In genomic region chr22:20503816-20504215, GRCh38 we compare ENCODE assay signal across 16 cellular contexts. TPM values are rescaled to one million over a fixed set of nuclear protein-coding genes. Genes with fewer than 3 reads are reported as not detected.
DNase-seq lines count a peak whose midpoint lies in the region; ATAC-seq and TF ChIP-seq lines count a peak whose summit lies in the region.
"Had no signal": no experiment of that assay in that cellular context is flagged by ENCODE, and none has a peak within 500 bp of the region (broad histone marks: within the 10 kb centered on the region; RNA-seq: fewer than 3 reads in every experiment).

No MANE protein-coding gene starts in this region.

- ATAC-seq in HG02798 (IDR thresholded peaks at IDR 0.05; ENCODE audit: poor library complexity, unreplicated experiment), result no peak
- no peak for ATAC-seq in GM18502 (IDR thresholded peaks at IDR 0.05; ENCODE audit: poor library complexity, unreplicated experiment)
- ATAC-seq: right cardiac atrium had no signal

- H3K4me2 ChIP-seq in mammary epithelial cell (ENCODE audit: insufficient read depth, low read depth, low read length), result peak overlapping the region; percentile 48

- dilution Hi-C loops in mammary epithelial cell (cut with HindIII; ENCODE audit: low sequenced_read_pairs), result loop anchor here (5.0 kb wide), 1 partner anchor 53 kb away; no protein-coding TSS in a partner anchor

- H3K27me3 ChIP-seq in MG63 (no peaks in the 10 kb centered on the region), mammary epithelial cell (ENCODE audit: insufficient read depth, low read length) (no peaks in the 10 kb centered on the region), mucosa of rectum (ENCODE audit: control insufficient read depth in 2 of 2, insufficient read depth in 2 of 2, low read length in 2 of 2) (no peaks in the 10 kb centered on the region)
- H3K27me3 ChIP-seq: ascending aorta had no signal

- H3K4me1 ChIP-seq in mammary epithelial cell (ENCODE audit: insufficient read depth, low read length), result peaks cover 22% of the 10 kb centered on the region
- peaks cover 17 to 20% of the 10 kb centered on the region in 2 donors for H3K4me1 ChIP-seq in mucosa of rectum (ENCODE audit: control insufficient read depth in 2 of 2, insufficient read depth in 2 of 2, low read length in 2 of 2)

- no TSS peak for BruUV-seq in mammary epithelial cell (replicated peaks; lab: Mats Ljungman, UMichigan)

- H3K27ac ChIP-seq in mammary epithelial cell (ENCODE audit: insufficient read depth, low read depth, low read length) (peak overlapping the region; percentile 2), mucosa of rectum (ENCODE audit: low read depth in 2 of 2, low read length in 2 of 2) (peak overlapping the region; percentile 84 to 89)
- H3K27ac ChIP-seq: ascending aorta, left ventricle myocardium inferior had no signal

- 94% methylated on average over 2 of the region's 2 CpGs for WGBS in mammary epithelial cell (ENCODE audit: low coverage, missing lambda C conversion rate)

- H4K20me1 ChIP-seq in mammary epithelial cell (ENCODE audit: insufficient read depth, low read length), result no peaks in the 10 kb centered on the region

- no peak overlapping the region for H3K4me3 ChIP-seq in MG63
- H3K4me3 ChIP-seq in mammary epithelial cell (replicated peaks in 1 of 3; ENCODE audit: insufficient read depth in 1 of 3, low read depth in 2 of 3, low read length in 3 of 3), result no peak overlapping the region
- H3K4me3 ChIP-seq in mucosa of rectum (ENCODE audit: low read length in 2 of 2), result peak overlapping the region; percentile 39 to 47
- H3K4me3 ChIP-seq: ascending aorta, left ventricle myocardium inferior had no signal

- intact Hi-C loops in mammary epithelial cell (cut with micrococcal nuclease), result no loop called here

- H3K9ac ChIP-seq in mammary epithelial cell (ENCODE audit: insufficient read depth, low read length) (no peak overlapping the region), mucosa of rectum (ENCODE audit: low read depth in 1 of 2, low read length in 2 of 2) (peak overlapping the region in 1 of 2 donors; percentile 49)

- in situ Hi-C loops in ACHN (cut with HindIII; ENCODE audit: low pct_ligation_motif_present, low pct_unique_long_range_greater_than_20kb, low sequenced_read_pairs) (no loop called here), mammary epithelial cell (cut with MboI; ENCODE audit: low sequenced_read_pairs in 2 of 2) (no loop called here)

- peaks cover 19% of the 10 kb centered on the region for H3K79me2 ChIP-seq in mammary epithelial cell (ENCODE audit: insufficient read depth, low read length)

- peaks cover 3% of the 10 kb centered on the region for H3K36me3 ChIP-seq in MG63
- no peaks in the 10 kb centered on the region for H3K36me3 ChIP-seq in mammary epithelial cell (ENCODE audit: insufficient read depth, low read length)
- no peaks in the 10 kb centered on the region for H3K36me3 ChIP-seq in mucosa of rectum (ENCODE audit: control insufficient read depth in 2 of 2, insufficient read depth in 2 of 2, low read length in 2 of 2)

- H3K9me3 ChIP-seq in MG63 (no peaks in the 10 kb centered on the region), mammary epithelial cell (replicated peaks; ENCODE audit: insufficient read depth, low read length) (no peaks in the 10 kb centered on the region), mucosa of rectum (ENCODE audit: control insufficient read depth in 2 of 2, low read length in 2 of 2) (no peaks in the 10 kb centered on the region)
- H3K9me3 ChIP-seq: ascending aorta, left ventricle myocardium inferior had no signal

- no peak overlapping the region for H2AFZ ChIP-seq in mammary epithelial cell (ENCODE audit: low read depth, low read length)

- DNase-seq in ACHN (peak; percentile 64), MG63 (peak; percentile 31), mammary epithelial cell (peak; percentile 45), HPDE6-E6E7 (ENCODE audit: extremely low spot score) (no peak), iPS-NIHi7 (ENCODE audit: extremely low spot score) (no peak)
- DNase-seq: activated CD8-positive, alpha-beta memory T cell treated with anti-CD3 and anti-CD28 coated beads for 24 hours; activated gamma-delta T cell; hippocampal formation; left ventricle myocardium inferior; NK-92 treated with Interleukin-12 subunit alpha and Interleukin-12 subunit beta, amount 100 ng/mL, for 24 hours; right cardiac atrium; stimulated activated CD4-positive, alpha-beta T cell treated with anti-CD3 and anti-CD28 coated beads, Interleukin-2, amount 100 ng/mL, for 24 hours had no signal

- TF ChIP-seq CTCF in mammary epithelial cell (conservative IDR thresholded peaks at IDR 0.05 in 1 of 2, IDR thresholded peaks at IDR 0.05 in 1 of 2; ENCODE audit: extremely low read depth in 1 of 2, insufficient read depth in 1 of 2, low read depth in 1 of 2, low read length in 2 of 2), result no peak

- CTCF ChIA-PET in mammary epithelial cell (lab: Charles Lee; ENCODE audit: low non-redundant PET), result no interaction called here

RNA-seq across cellular contexts. Expression of gene MED15, which starts 3.6 kb away (rescaled TPM):
- total RNA-seq in MG63 (2014; rRNA removed; shearing (Covaris generic); ENCODE audit: low replicate concordance), result 17.2 and 34.0 TPM in 2 replicates
- total RNA-seq in mammary epithelial cell, result 100 to 1,000 TPM in 1 of 2 donors, 10 to 100 TPM in 1; 34.3 to 138 TPM
- 51.1 TPM for polyA plus RNA-seq in mammary epithelial cell
- polyA minus RNA-seq in mammary epithelial cell, result 93.6 TPM

RNA-seq across cellular contexts. Expression of gene KLHL22, which starts 8.2 kb away (rescaled TPM):
- total RNA-seq in MG63 (2014; rRNA removed; shearing (Covaris generic); ENCODE audit: low replicate concordance), result 29.1 and 36.0 TPM in 2 replicates
- 10 to 100 TPM; 14.7 to 18.8 TPM for total RNA-seq in mammary epithelial cell
- 10.5 TPM for polyA plus RNA-seq in mammary epithelial cell
- polyA minus RNA-seq in mammary epithelial cell, result 2.3 TPM

Comparison
In these comparisons a context has a peak if more than half of its experiments do, and no peak if none do; other contexts are left out.
1. DNase-seq: peak in ACHN (single experiment), MG63 (single experiment) and mammary epithelial cell (single experiment); none in HPDE6-E6E7 (single experiment) and iPS-NIHi7 (single experiment).
2. H3K4me3 ChIP-seq: peak in mucosa of rectum (2 of 2); none in MG63 (single experiment) and mammary epithelial cell (0 of 3).